In the genomic region with DNA sequence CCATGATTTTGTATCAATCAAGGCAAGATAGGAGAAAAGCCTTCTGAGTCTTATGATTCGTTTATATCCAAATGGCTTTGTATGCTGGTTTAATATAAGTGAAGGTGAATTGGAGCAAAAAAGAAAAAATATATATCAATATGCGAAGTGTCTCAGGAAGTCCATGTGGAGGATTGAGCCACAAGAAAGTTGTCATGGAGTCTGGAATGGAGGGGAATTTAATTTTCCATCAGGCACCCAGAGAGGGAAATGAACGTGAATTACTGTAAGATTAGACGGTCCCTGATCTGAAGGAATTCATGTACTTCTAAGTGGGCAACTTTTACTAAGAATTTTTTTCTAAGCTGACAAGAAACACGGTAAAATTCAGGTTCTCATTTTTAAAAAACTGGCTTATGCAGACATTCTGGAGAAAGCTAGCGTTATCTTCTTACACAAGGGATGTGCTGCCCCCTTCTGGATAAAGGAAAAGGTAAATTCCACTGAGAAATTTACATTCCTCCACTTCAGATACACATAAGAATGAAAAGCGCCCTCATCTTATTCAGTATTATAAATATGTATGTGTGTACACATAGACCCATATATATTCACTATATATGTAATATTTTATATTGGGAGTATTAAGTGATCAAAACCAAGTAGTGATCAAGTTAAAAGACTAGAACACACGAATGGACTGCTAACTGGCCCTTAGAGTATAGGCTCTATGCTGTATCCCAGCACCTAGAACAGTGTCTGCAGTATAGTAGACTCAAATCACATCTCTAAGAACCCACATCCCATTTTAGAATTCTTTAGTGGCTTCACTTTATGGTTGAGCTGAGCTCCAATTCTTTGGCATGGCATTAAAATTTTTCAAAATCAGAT, we compare ENCODE assay signal across 9 cellular contexts.
DNase-seq lines count a peak whose midpoint lies in the region; ATAC-seq and TF ChIP-seq lines count a peak whose summit lies in the region.
"Had no signal": no experiment of that assay in that cellular context is flagged by ENCODE, and none has a peak within 500 bp of the region (broad histone marks: within the 10 kb centered on the region; RNA-seq: fewer than 3 reads in every experiment).

No MANE protein-coding gene starts in this region.

- H2AFZ ChIP-seq in PC-9 = peak overlapping the region; percentile 58; the same call in 1 of the 2 replicates

- H3K27ac ChIP-seq in C4-2B (no peak overlapping the region), PC-9 (no peak overlapping the region), epithelial cell of prostate (no peak overlapping the region), ovary (no peak overlapping the region)
- no peak overlapping the region for H3K27ac ChIP-seq in effector memory CD4-positive, alpha-beta T cell (ENCODE audit: insufficient read depth, low read length, poor library complexity, severe bottlenecking)

- ATAC-seq in GM19023 (IDR thresholded peaks at IDR 0.05; ENCODE audit: unreplicated experiment) = peak; percentile 73
- no peak for ATAC-seq in GM21737 (IDR thresholded peaks at IDR 0.05; ENCODE audit: unreplicated experiment)

- POLR2A ChIA-PET in PC-9 (lab: Charles Lee; ENCODE audit: unreplicated experiment) = no interaction called here

- no TSS peak for BruUV-seq in PC-9 (replicated peaks; lab: Mats Ljungman, UMichigan)

- CTCF ChIA-PET in PC-9 (lab: Charles Lee) = no interaction called here

- H3K9me3 ChIP-seq in PC-9 (ENCODE audit: insufficient read depth, low read depth) = no peaks in the 10 kb centered on the region
- H3K9me3 ChIP-seq in ovary = no peaks in the 10 kb centered on the region
- no peaks in the 10 kb centered on the region for H3K9me3 ChIP-seq in effector memory CD4-positive, alpha-beta T cell (ENCODE audit: control insufficient read depth, low read length)

- no peaks in the 10 kb centered on the region for H4K20me1 ChIP-seq in PC-9 (ENCODE audit: insufficient read depth)

- no peaks in the 10 kb centered on the region for H3K9me2 ChIP-seq in PC-9 (ENCODE audit: insufficient read depth)

- no peaks in the 10 kb centered on the region for H3K79me2 ChIP-seq in PC-9 (ENCODE audit: low read depth)

- no peak for TF ChIP-seq EP300 in ovary (IDR thresholded peaks at IDR 0.05)

- no peaks in the 10 kb centered on the region for H3K36me3 ChIP-seq in PC-9 (ENCODE audit: low read depth)
- no peaks in the 10 kb centered on the region for H3K36me3 ChIP-seq in ovary
- no peaks in the 10 kb centered on the region for H3K36me3 ChIP-seq in effector memory CD4-positive, alpha-beta T cell (ENCODE audit: control insufficient read depth, insufficient read depth, low read length)

- TF ChIP-seq CTCF in C4-2B (conservative IDR thresholded peaks at IDR 0.05) (peak; percentile 62), PC-9 (conservative IDR thresholded peaks at IDR 0.05) (peak; percentile 70), ovary (IDR thresholded peaks at IDR 0.05) (peak in 2 of 3 donors; percentile 27 to 57)

- WGBS in ovary, 3 donors = 45 to 51% (median 50%) methylated on average over 8 of the region's 8 CpGs

- H3K4me2 ChIP-seq in PC-9 = no peak overlapping the region

- H3K27me3 ChIP-seq in PC-9 (ENCODE audit: insufficient read depth, low read depth) (no peaks in the 10 kb centered on the region), ovary (no peaks in the 10 kb centered on the region)
- no peaks in the 10 kb centered on the region for H3K27me3 ChIP-seq in effector memory CD4-positive, alpha-beta T cell (replicated peaks; ENCODE audit: control insufficient read depth, insufficient read depth, low read length, poor library complexity, severe bottlenecking)

- TF ChIP-seq POLR2A in ovary (IDR thresholded peaks at IDR 0.05) = no peak

- H3K4me3 ChIP-seq in PC-9 (no peak overlapping the region), ovary (no peak overlapping the region)
- H3K4me3 ChIP-seq in effector memory CD4-positive, alpha-beta T cell (ENCODE audit: insufficient read depth, low read depth, low read length, poor library complexity, severe bottlenecking) = no peak overlapping the region

- no peaks in the 10 kb centered on the region for H3K4me1 ChIP-seq in PC-9 (replicated peaks; ENCODE audit: insufficient read depth)
- no peaks in the 10 kb centered on the region for H3K4me1 ChIP-seq in ovary (ENCODE audit: insufficient read depth)
- no peaks in the 10 kb centered on the region for H3K4me1 ChIP-seq in effector memory CD4-positive, alpha-beta T cell (ENCODE audit: control insufficient read depth, insufficient read depth, low read length, poor library complexity, severe bottlenecking)

- DNase-seq in HS-5 (ENCODE audit: low read depth) (peak; percentile 48), PC-9 (peak in 1 of 2 experiments; percentile 0), epithelial cell of prostate (ENCODE audit: low read depth, low spot score) (peak; percentile 6), ovary (no peak)
- no peak for DNase-seq in effector memory CD4-positive, alpha-beta T cell
- DNase-seq: right cardiac atrium had no signal

- intact Hi-C loops in PC-9 (cut with micrococcal nuclease; ENCODE audit: unreplicated experiment) = loop anchor here (1.0 to 5.0 kb wide), 4 partner anchors 246 to 670 kb away; no protein-coding TSS in a partner anchor
- intact Hi-C loops in ovary (cut with DNase I) = loop anchor here in 2 of 4 donors (10.0 kb wide), 2 partner anchors 248 to 338 kb away; no protein-coding TSS in a partner anchor

- no peaks in the 10 kb centered on the region for H3F3A ChIP-seq in PC-9 (ENCODE audit: insufficient read depth, low read depth)

Comparison
In these comparisons a context has a peak if more than half of its experiments do, and no peak if none do; other contexts are left out.
1. DNase-seq: peak in HS-5 (single experiment) and epithelial cell of prostate (single experiment); none in ovary (0 of 5) and effector memory CD4-positive, alpha-beta T cell (0 of 3).
2. Peak in every context shown above with its lines, with median percentiles within 50 percentile points of each other: CTCF ChIP-seq.